Comparison of ENCODE assay signal across 16 cellular contexts in genomic region chr1:109625176-109625575, GRCh38. TPM values are rescaled to one million over a fixed set of nuclear protein-coding genes. Genes with fewer than 3 reads are reported as not detected.
A peak's percentile ranks its signal among the peaks of the same experiment; 100 is the strongest.
DNase-seq lines count a peak whose midpoint lies in the region; FAIRE-seq and TF ChIP-seq lines count a peak whose summit lies in the region.
"Had no signal": no experiment of that assay in that cellular context is flagged by ENCODE, and none has a peak within 500 bp of the region (broad histone marks: within the 10 kb centered on the region; RNA-seq: fewer than 3 reads in every experiment).

No MANE protein-coding gene starts in this region.

- no peak overlapping the region for H3K4me3 Mint-ChIP-seq in CD8-positive, alpha-beta memory T cell
- peak overlapping the region in 2 of 5 experiments; percentile 48 to 59 for H3K4me3 Mint-ChIP-seq in brain

- H3K4me1 Mint-ChIP-seq in CD8-positive, alpha-beta memory T cell: peaks cover 32 to 45% (median 37%) of the 10 kb centered on the region in 3 donors
- peaks cover 48% of the 10 kb centered on the region for H3K4me1 Mint-ChIP-seq in brain

- peaks cover 3 to 54% (median 6%) of the 10 kb centered on the region in 3 donors for H3K36me3 Mint-ChIP-seq in CD8-positive, alpha-beta memory T cell
- peaks cover 33% of the 10 kb centered on the region for H3K36me3 Mint-ChIP-seq in brain

- H3K27me3 ChIP-seq in CD8-positive, alpha-beta memory T cell (ENCODE audit: insufficient read depth, low read length, poor library complexity, severe bottlenecking): no peaks in the 10 kb centered on the region

- H3K27ac ChIP-seq in CD8-positive, alpha-beta memory T cell (ENCODE audit: low read depth, low read length): no peak overlapping the region

- no peak for TF ChIP-seq CTCF in brain (conservative IDR thresholded peaks at IDR 0.05)

- H3K4me1 ChIP-seq in CD8-positive, alpha-beta memory T cell (ENCODE audit: insufficient read depth, low read length): peaks cover 38% of the 10 kb centered on the region

- CTCF ChIA-PET in CD8-positive, alpha-beta memory T cell (lab: Charles Lee): interaction anchor here (1.1 to 8.9 kb wide), 5 partner anchors 15 to 360 kb away, joined by 3 to 52 read pairs (median 4); partner anchors contain the start of gene AHCYL1

- H3K27ac Mint-ChIP-seq in CD8-positive, alpha-beta memory T cell: peak overlapping the region in 5 of 8 donors; percentile 7 to 91 (median 68)
- H3K27ac Mint-ChIP-seq in brain: peak overlapping the region in 4 of 5 experiments; percentile 41 to 89 (median 67)

- no peak overlapping the region for H3K4me3 ChIP-seq in CD8-positive, alpha-beta memory T cell (ENCODE audit: low read length)

- H3K9me3 Mint-ChIP-seq in CD8-positive, alpha-beta memory T cell: no peaks in the 10 kb centered on the region
- no peaks in the 10 kb centered on the region for H3K9me3 Mint-ChIP-seq in brain
- H3K9me3 Mint-ChIP-seq: stimulated activated naive CD8-positive, alpha-beta T cell treated with anti-CD3 and anti-CD28 coated beads, Interleukin-15, amount 100 ng/mL, for 72 hours had no signal

- no peak for FAIRE-seq in urothelium cell line (lab: Jason Lieb, UNC)

- peak; percentile 6 for DNase-seq in 8988T
- DNase-seq in CD8-positive, alpha-beta memory T cell: no peak
- DNase-seq in MV-4-11 (lab: John Stamatoyannopoulos, UW): no peak
- DNase-seq in urothelium cell line (ENCODE audit: low spot score): no peak
- DNase-seq in NCI-H748 (lab: John Stamatoyannopoulos, UW; ENCODE audit: unreplicated experiment): no peak
- DNase-seq: activated CD4-positive, alpha-beta T cell treated with anti-CD3 and anti-CD28 coated beads, Interleukin-2, amount 50 U/mL, for 48 hours; activated naive CD4-positive, alpha-beta T cell treated with anti-CD3 and anti-CD28 coated beads, Interleukin-2, amount 50 U/mL, for 16 hours; cerebellar nuclear complex; HCEC 1CT; NCI-H524 treated with DMSO at 0.1 percent for 48 hours; RPMI8226; stimulated activated CD4-positive, alpha-beta T cell treated with anti-CD3 and anti-CD28 coated beads, Interleukin-4, amount 100 ng/mL, for 24 hours; stimulated activated naive CD8-positive, alpha-beta T cell treated with anti-CD3 and anti-CD28 coated beads, Interleukin-15, amount 100 ng/mL, for 72 hours had no signal

- H3K36me3 ChIP-seq in CD8-positive, alpha-beta memory T cell (ENCODE audit: insufficient read depth, low read length): peaks cover 19% of the 10 kb centered on the region

- no peaks in the 10 kb centered on the region for H3K9me3 ChIP-seq in CD8-positive, alpha-beta memory T cell (ENCODE audit: low read length)

- H3K27me3 Mint-ChIP-seq in CD8-positive, alpha-beta memory T cell: no peaks in the 10 kb centered on the region
- peaks cover 14% of the 10 kb centered on the region for H3K27me3 Mint-ChIP-seq in brain
- H3K27me3 Mint-ChIP-seq: stimulated activated naive CD8-positive, alpha-beta T cell treated with anti-CD3 and anti-CD28 coated beads, Interleukin-15, amount 100 ng/mL, for 72 hours had no signal

- POLR2A ChIA-PET in CD8-positive, alpha-beta memory T cell (lab: Charles Lee): interaction anchor here (1.4 kb wide), 1 partner anchor 76 kb away, joined by 4 read pairs; the partner anchor contains the start of gene GNAI3

RNA-seq across cellular contexts. Expression of gene AMPD2, which starts 5.5 kb away (rescaled TPM):
- total RNA-seq in CD8-positive, alpha-beta memory T cell: 10 to 100 TPM; 69.1 to 91.1 TPM
- polyA plus RNA-seq in CD8-positive, alpha-beta memory T cell: 36.0 TPM
- polyA plus RNA-seq in brain (ENCODE audit: insufficient read depth, low read depth, low replicate concordance): 140 TPM

RNA-seq across cellular contexts. Expression of gene GNAT2, which starts 5.8 kb away (rescaled TPM):
- 1 to 10 TPM in 1 of 2 experiments, under 1 TPM in 1; 0.53 to 1.5 TPM for total RNA-seq in CD8-positive, alpha-beta memory T cell
- polyA plus RNA-seq in CD8-positive, alpha-beta memory T cell: not detected
- not detected for polyA plus RNA-seq in brain (ENCODE audit: insufficient read depth, low read depth, low replicate concordance)
- total RNA-seq: HT-29, left cardiac atrium had no signal

RNA-seq across cellular contexts. Expression of gene GSTM4, which starts 30.7 kb away (rescaled TPM):
- total RNA-seq in CD8-positive, alpha-beta memory T cell: 1 to 10 TPM; 1.6 to 2.7 TPM
- polyA plus RNA-seq in CD8-positive, alpha-beta memory T cell: 4.4 TPM
- polyA plus RNA-seq in brain (ENCODE audit: insufficient read depth, low read depth, low replicate concordance): 65.2 TPM

RNA-seq across cellular contexts. Expression of gene GSTM2, which starts 42.7 kb away (rescaled TPM):
- total RNA-seq in CD8-positive, alpha-beta memory T cell: 1 to 10 TPM; 2.7 to 3.1 TPM
- 2.6 TPM for polyA plus RNA-seq in CD8-positive, alpha-beta memory T cell
- 63.2 TPM for polyA plus RNA-seq in brain (ENCODE audit: insufficient read depth, low read depth, low replicate concordance)
- total RNA-seq: HT-29 had no signal

Comparison
In these comparisons a context has a peak if more than half of its experiments do, and no peak if none do; other contexts are left out.
1. RNA of gene GSTM4, which starts 30.7 kb away (polyA plus RNA-seq): 65.2 TPM in brain (single experiment); 4.4 TPM in CD8-positive, alpha-beta memory T cell (single experiment); every median in the first group is over 10 times any median in the second.